In genomic region chr2:45879936-45880335, GRCh38 we compare ENCODE assay signal across 5 cellular contexts.
"Had no signal": no experiment of that assay in that cellular context is flagged by ENCODE, and none has a peak within 500 bp of the region (broad histone marks: within the 10 kb centered on the region; RNA-seq: fewer than 3 reads in every experiment).

No MANE protein-coding gene starts in this region.

- H2AFZ ChIP-seq: GM23338 had no signal

- ATAC-seq: K562 had no signal

- H3K4me2 ChIP-seq: GM23338 had no signal

- H3K4me3 ChIP-seq: GM23338, K562 had no signal

- H3K4me1 Mint-ChIP-seq: GM23338, H9 had no signal

- DNase-seq: HCEC 1CT, IMR-90 had no signal

- H3K4me3 Mint-ChIP-seq: GM23338, H9 had no signal

- H3K27ac Mint-ChIP-seq: GM23338, H9 had no signal
